ENCODE assay signal across 8 cellular contexts in genomic region chr6:81171991-81172740, GRCh38.
DNase-seq lines count a peak whose midpoint lies in the region; ATAC-seq and TF ChIP-seq lines count a peak whose summit lies in the region.

No MANE protein-coding gene starts in this region.

- in situ Hi-C loops in ACHN (cut with HindIII; ENCODE audit: low pct_ligation_motif_present, low pct_unique_long_range_greater_than_20kb, low sequenced_read_pairs): no loop called here

- peak overlapping the region in 2 of 3 experiments; percentile 46 to 74 for H3K27ac Mint-ChIP-seq in nephron
- no peak overlapping the region for H3K27ac Mint-ChIP-seq in activated naive CD4-positive, alpha-beta T cell treated with anti-CD3 and anti-CD28 coated beads, Interleukin-2, amount 50 U/mL, for 72 hours
- H3K27ac Mint-ChIP-seq in natural killer cell treated with Interleukin-12 subunit alpha and Interleukin-12 subunit beta and Interleukin-15 and Interleukin-18, amount 100 ng/mL, for 72 hours: no peak overlapping the region

- intact Hi-C loops in PC-3 (cut with micrococcal nuclease): no loop called here

- no peaks in the 10 kb centered on the region for H3F3A ChIP-seq in PC-3 (ENCODE audit: low read length, unreplicated experiment)

- H3K9me3 Mint-ChIP-seq in nephron: no peaks in the 10 kb centered on the region
- no peaks in the 10 kb centered on the region for H3K9me3 Mint-ChIP-seq in activated naive CD4-positive, alpha-beta T cell treated with anti-CD3 and anti-CD28 coated beads, Interleukin-2, amount 50 U/mL, for 72 hours
- peaks cover 3% of the 10 kb centered on the region for H3K9me3 Mint-ChIP-seq in natural killer cell treated with Interleukin-12 subunit alpha and Interleukin-12 subunit beta and Interleukin-15 and Interleukin-18, amount 100 ng/mL, for 72 hours

- peaks cover 14% of the 10 kb centered on the region for H3K4me1 Mint-ChIP-seq in nephron
- H3K4me1 Mint-ChIP-seq in natural killer cell treated with Interleukin-12 subunit alpha and Interleukin-12 subunit beta and Interleukin-15 and Interleukin-18, amount 100 ng/mL, for 72 hours (ENCODE audit: low read depth in 2 of 2): no peaks in the 10 kb centered on the region

- H3K27me3 Mint-ChIP-seq in nephron (ENCODE audit: low read depth): no peaks in the 10 kb centered on the region
- no peaks in the 10 kb centered on the region for H3K27me3 Mint-ChIP-seq in natural killer cell treated with Interleukin-12 subunit alpha and Interleukin-12 subunit beta and Interleukin-15 and Interleukin-18, amount 100 ng/mL, for 72 hours

- H3K79me2 ChIP-seq in PC-3 (ENCODE audit: low read length): no peaks in the 10 kb centered on the region

- no peaks in the 10 kb centered on the region for H3K36me3 ChIP-seq in PC-3 (ENCODE audit: low read depth, low read length)

- DNase-seq in ACHN (peak; percentile 84), PC-3 (no peak), fibroblast of peridontal ligament (ENCODE audit: extremely low read depth) (peak; percentile 83), mesenteric fat pad (ENCODE audit: low spot score) (no peak)
- no peak for DNase-seq in activated naive CD4-positive, alpha-beta T cell treated with anti-CD3 and anti-CD28 coated beads, Interleukin-2, amount 50 U/mL, for 72 hours (ENCODE audit: low spot score in 2 of 2)
- DNase-seq in natural killer cell treated with Interleukin-12 subunit alpha and Interleukin-12 subunit beta and Interleukin-15 and Interleukin-18, amount 100 ng/mL, for 72 hours (ENCODE audit: low spot score): no peak

- no peak overlapping the region for H3K4me3 ChIP-seq in PC-3 (ENCODE audit: low read length)

- H4K20me1 ChIP-seq in PC-3 (ENCODE audit: low read length): no peaks in the 10 kb centered on the region

- H3K9me2 ChIP-seq in PC-3 (replicated peaks; ENCODE audit: low read length): no peaks in the 10 kb centered on the region

- H3K9ac ChIP-seq in PC-3 (ENCODE audit: low read length): no peak overlapping the region

- TF ChIP-seq CTCF in PC-3 (conservative IDR thresholded peaks at IDR 0.05; ENCODE audit: low read depth, low read length) (no peak), nephron (IDR thresholded peaks at IDR 0.05; ENCODE audit: unreplicated experiment in 3 of 3) (no peak)

- no peaks in the 10 kb centered on the region for H3K36me3 Mint-ChIP-seq in nephron (ENCODE audit: low read depth)
- H3K36me3 Mint-ChIP-seq in activated naive CD4-positive, alpha-beta T cell treated with anti-CD3 and anti-CD28 coated beads, Interleukin-2, amount 50 U/mL, for 72 hours: no peaks in the 10 kb centered on the region
- H3K36me3 Mint-ChIP-seq in natural killer cell treated with Interleukin-12 subunit alpha and Interleukin-12 subunit beta and Interleukin-15 and Interleukin-18, amount 100 ng/mL, for 72 hours: no peaks in the 10 kb centered on the region

- no peak overlapping the region for H2AFZ ChIP-seq in PC-3 (ENCODE audit: low read length)

- no TSS peak for BruUV-seq in PC-3 (replicated peaks; lab: Mats Ljungman, UMichigan)

- POLR2A ChIA-PET in PC-3 (lab: Charles Lee; ENCODE audit: unreplicated experiment): no interaction called here

- no peak overlapping the region for H3K4me2 ChIP-seq in PC-3 (ENCODE audit: low read length)

- CTCF ChIA-PET in PC-3 (lab: Charles Lee): no interaction called here

- no peak overlapping the region for H3K27ac ChIP-seq in PC-3 (ENCODE audit: low read length)

- no peaks in the 10 kb centered on the region for H3K27me3 ChIP-seq in PC-3 (ENCODE audit: low read length)

- ATAC-seq in PC-3: peak; percentile 54
- no peak for ATAC-seq in activated naive CD4-positive, alpha-beta T cell treated with anti-CD3 and anti-CD28 coated beads, Interleukin-2, amount 50 U/mL, for 72 hours
- ATAC-seq in GM18511 (IDR thresholded peaks at IDR 0.05; ENCODE audit: unreplicated experiment): no peak
- no peak for ATAC-seq in natural killer cell treated with Interleukin-12 subunit alpha and Interleukin-12 subunit beta and Interleukin-15 and Interleukin-18, amount 100 ng/mL, for 72 hours

- H3K4me3 Mint-ChIP-seq in nephron: no peak overlapping the region
- no peak overlapping the region for H3K4me3 Mint-ChIP-seq in natural killer cell treated with Interleukin-12 subunit alpha and Interleukin-12 subunit beta and Interleukin-15 and Interleukin-18, amount 100 ng/mL, for 72 hours

- no peaks in the 10 kb centered on the region for H3K4me1 ChIP-seq in PC-3 (ENCODE audit: insufficient read depth, low read length)

- no peaks in the 10 kb centered on the region for H3K9me3 ChIP-seq in PC-3 (ENCODE audit: low read length)

Comparison
In these comparisons a context has a peak if more than half of its experiments do, and no peak if none do; other contexts are left out.
1. DNase-seq: peak in ACHN (single experiment) and fibroblast of peridontal ligament (single experiment); none in PC-3 (single experiment), mesenteric fat pad (single experiment), activated naive CD4-positive, alpha-beta T cell treated with anti-CD3 and anti-CD28 coated beads, Interleukin-2, amount 50 U/mL, for 72 hours (0 of 2) and natural killer cell treated with Interleukin-12 subunit alpha and Interleukin-12 subunit beta and Interleukin-15 and Interleukin-18, amount 100 ng/mL, for 72 hours (single experiment).
2. H3K27ac Mint-ChIP-seq: peak in nephron (2 of 3); none in activated naive CD4-positive, alpha-beta T cell treated with anti-CD3 and anti-CD28 coated beads, Interleukin-2, amount 50 U/mL, for 72 hours (0 of 2) and natural killer cell treated with Interleukin-12 subunit alpha and Interleukin-12 subunit beta and Interleukin-15 and Interleukin-18, amount 100 ng/mL, for 72 hours (0 of 2).